17 cellular contexts compared by ENCODE assay signal in the genomic region with DNA sequence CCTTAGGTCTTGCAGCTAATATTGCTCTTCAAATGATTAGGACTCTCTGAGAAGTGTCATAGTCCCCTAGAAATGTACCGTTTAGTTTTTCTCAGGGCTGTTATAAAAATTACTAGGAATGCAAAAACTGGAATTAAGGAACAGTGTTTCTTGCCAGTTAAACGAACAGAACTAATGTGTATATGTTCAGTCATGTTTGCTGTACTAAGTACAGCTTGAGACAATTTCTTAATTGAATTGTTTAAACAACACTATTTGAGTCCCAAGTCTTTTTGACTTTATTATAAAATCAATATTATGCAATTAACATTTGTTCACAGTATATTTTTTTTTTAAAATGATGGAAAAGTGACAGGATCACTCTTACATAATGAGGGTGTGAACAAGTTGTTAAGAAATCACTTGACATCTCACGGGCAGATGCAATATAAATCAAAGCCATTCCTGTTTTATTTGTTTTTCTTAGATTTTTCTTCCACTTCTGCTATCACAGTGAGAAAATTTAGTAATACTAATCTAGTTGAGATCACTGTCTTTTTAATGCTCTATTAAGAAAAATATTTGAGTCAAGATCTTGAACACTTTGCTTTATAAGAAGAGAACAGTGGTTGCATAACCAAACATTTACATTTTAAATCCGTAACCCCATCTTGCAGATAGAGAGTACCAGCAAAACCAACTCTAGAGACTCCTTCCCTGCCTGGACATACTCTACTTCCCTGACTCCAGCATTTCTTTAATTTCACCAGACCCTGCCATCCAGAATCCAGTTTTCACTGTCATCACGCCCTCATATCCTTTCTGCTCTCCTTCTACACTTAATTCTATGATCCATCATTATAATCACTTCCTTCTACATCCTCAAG.
DNase-seq lines count a peak whose midpoint lies in the region; ATAC-seq, FAIRE-seq and TF ChIP-seq lines count a peak whose summit lies in the region.
"Had no signal": no experiment of that assay in that cellular context is flagged by ENCODE, and none has a peak within 500 bp of the region (broad histone marks: within the 10 kb centered on the region; RNA-seq: fewer than 3 reads in every experiment).

No MANE protein-coding gene starts in this region.

- peak; percentile 41 for FAIRE-seq in keratinocyte (lab: Jason Lieb, UNC)
- FAIRE-seq in small intestine (lab: Jason Lieb, UNC), result peak; percentile 15
- FAIRE-seq: G401.6 had no signal

- ATAC-seq in left ventricle myocardium superior, result no peak
- ATAC-seq: CD8-positive, alpha-beta T cell; GM23338; HCT116 had no signal

- DNase-seq in NOMO-1 treated with DMSO at 0.1 percent for 48 hours (lab: John Stamatoyannopoulos, UW; ENCODE audit: unreplicated experiment), result peak; percentile 3
- no peak for DNase-seq in NOMO-1 (lab: John Stamatoyannopoulos, UW; ENCODE audit: unreplicated experiment in 2 of 2)
- no peak for DNase-seq in keratinocyte (ENCODE audit: low read depth, low spot score)
- DNase-seq in small intestine, result no peak
- no peak for DNase-seq in left ventricle myocardium superior
- no peak for DNase-seq in hippocampal formation (lab: John Stamatoyannopoulos, UW)
- DNase-seq: 8988T; Caco-2; CD4-positive, CD25-positive, alpha-beta regulatory T cell; CD8-positive, alpha-beta T cell; DMS153; DND-41; H9 had no signal

- H3K4me1 ChIP-seq in keratinocyte (ENCODE audit: control insufficient read depth, extremely low read depth, insufficient read depth, low read length) (peaks cover 11% of the 10 kb centered on the region), small intestine (ENCODE audit: control insufficient read depth in 2 of 2, insufficient read depth in 1 of 2, low read depth in 1 of 2, low read length in 1 of 2) (no peaks in the 10 kb centered on the region)

- H3K4me3 ChIP-seq in keratinocyte (ENCODE audit: control insufficient read depth in 2 of 3, extremely low read depth in 1 of 3, insufficient read depth in 2 of 3, low read depth in 1 of 3, low read length in 3 of 3) (no peak overlapping the region), small intestine (ENCODE audit: low read depth in 1 of 2, low read length in 2 of 2) (no peak overlapping the region)
- H3K4me3 ChIP-seq: GM23338 had no signal

- no peak overlapping the region for H2AFZ ChIP-seq in keratinocyte (ENCODE audit: control insufficient read depth, low read length)
- H2AFZ ChIP-seq: GM23338 had no signal

- TF ChIP-seq CTCF in keratinocyte (optimal IDR thresholded peaks at IDR 0.05 in 1 of 3, IDR thresholded peaks at IDR 0.05 in 1 of 3, conservative IDR thresholded peaks at IDR 0.05 in 1 of 3; ENCODE audit: extremely low read depth in 1 of 3, insufficient read depth in 2 of 3, low read length in 3 of 3), result no peak

- H3K9me3 ChIP-seq in keratinocyte (ENCODE audit: control insufficient read depth, low read depth, low read length), result no peaks in the 10 kb centered on the region
- H3K9me3 ChIP-seq in small intestine (ENCODE audit: control insufficient read depth, low read depth), result no peaks in the 10 kb centered on the region
- H3K9me3 ChIP-seq: Caco-2 had no signal

- no peaks in the 10 kb centered on the region for H3K9me1 ChIP-seq in keratinocyte (ENCODE audit: control insufficient read depth, extremely low read depth, insufficient read depth, low read length)

- H3K27ac ChIP-seq in keratinocyte (ENCODE audit: control insufficient read depth, insufficient read depth, low read length) (no peak overlapping the region), small intestine (ENCODE audit: low read depth in 1 of 2, low read length in 1 of 2) (no peak overlapping the region)
- H3K27ac ChIP-seq: C4-2B had no signal

- intact Hi-C loops in left ventricle myocardium superior (cut with micrococcal nuclease), result no loop called here

- no peaks in the 10 kb centered on the region for H3K27me3 ChIP-seq in keratinocyte (ENCODE audit: control insufficient read depth, extremely low read depth, insufficient read depth, low read length)
- no peaks in the 10 kb centered on the region for H3K27me3 ChIP-seq in small intestine (ENCODE audit: control insufficient read depth in 2 of 2, insufficient read depth in 2 of 2, low read length in 2 of 2)

- WGBS in small intestine, 3 donors, result 67 to 69% (median 69%) methylated on average over 5 of the region's 5 CpGs

- H3K36me3 ChIP-seq in keratinocyte (ENCODE audit: control insufficient read depth in 2 of 2, extremely low read depth in 1 of 2, insufficient read depth in 2 of 2, low read length in 2 of 2) (no peaks in the 10 kb centered on the region), small intestine (ENCODE audit: control insufficient read depth in 2 of 2, insufficient read depth in 2 of 2, low read length in 2 of 2) (no peaks in the 10 kb centered on the region)

- H4K20me1 ChIP-seq in keratinocyte (ENCODE audit: control insufficient read depth, extremely low read depth, insufficient read depth, low read length), result no peaks in the 10 kb centered on the region

- no peak overlapping the region for H3K9ac ChIP-seq in keratinocyte (ENCODE audit: control insufficient read depth, extremely low read depth, insufficient read depth, low read length)

- dilution Hi-C loops in keratinocyte (cut with MboI; ENCODE audit: extremely low pct_ligation_motif_present, low sequenced_read_pairs), result no loop called here

- H3K79me2 ChIP-seq in keratinocyte (ENCODE audit: control insufficient read depth, insufficient read depth, low read length), result no peaks in the 10 kb centered on the region

- H3K4me2 ChIP-seq in keratinocyte (ENCODE audit: control insufficient read depth, extremely low read depth, insufficient read depth, low read depth, low read length), result no peak overlapping the region
- H3K4me2 ChIP-seq: GM23338 had no signal
